ENCODE assay signal across 15 cellular contexts in the genomic region with DNA sequence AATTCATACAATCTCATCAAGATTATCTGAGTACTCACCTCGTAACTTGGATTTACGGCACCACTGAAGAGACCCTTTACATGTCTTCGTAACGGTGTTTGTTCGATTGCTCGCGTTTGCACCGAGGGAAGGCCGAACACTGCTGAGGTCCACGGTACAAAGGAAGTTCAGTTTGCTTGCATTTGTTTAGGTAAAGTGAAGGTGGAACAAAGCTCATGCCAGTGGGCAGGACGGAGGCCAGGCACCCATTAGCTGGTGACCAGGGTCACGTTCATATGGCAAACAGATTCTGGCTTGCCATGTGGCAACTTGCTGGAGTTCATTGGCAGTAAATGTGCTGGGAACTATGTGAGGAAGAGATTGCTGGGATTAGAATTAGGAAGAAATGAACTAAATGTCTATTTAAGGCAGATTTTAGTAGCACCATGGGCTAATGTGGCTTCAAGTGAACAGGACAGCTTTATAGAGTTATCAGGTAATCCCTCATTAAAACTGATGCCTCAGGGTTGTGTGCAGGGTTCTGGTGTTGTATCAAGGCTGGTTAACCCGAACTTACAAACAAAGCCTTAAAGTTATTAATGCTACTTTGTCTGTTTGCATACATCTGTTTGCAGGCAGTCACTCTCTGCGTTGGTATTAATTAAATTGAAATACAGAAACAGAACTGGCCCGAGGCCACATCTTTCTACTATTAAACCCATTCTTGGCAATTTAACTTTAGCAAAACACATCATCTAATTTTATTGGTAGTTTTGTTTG.
A peak's percentile ranks its signal among the peaks of the same experiment; 100 is the strongest.
DNase-seq lines count a peak whose midpoint lies in the region; ATAC-seq and TF ChIP-seq lines count a peak whose summit lies in the region.
"Had no signal": no experiment of that assay in that cellular context is flagged by ENCODE, and none has a peak within 500 bp of the region (broad histone marks: within the 10 kb centered on the region; RNA-seq: fewer than 3 reads in every experiment).

No MANE protein-coding gene starts in this region.

- H3K4ac ChIP-seq in trophoblast cell (ENCODE audit: low read depth, low read length): no peak overlapping the region

- no peak overlapping the region for H2BK120ac ChIP-seq in trophoblast cell (ENCODE audit: insufficient read depth, low read length, poor library complexity)

- H3K9me3 ChIP-seq in Peyer's patch (peaks cover 0 to under 1% (median 0%) of the 10 kb centered on the region in 4 donors), esophagus (ENCODE audit: control insufficient read depth in 2 of 2, insufficient read depth in 1 of 2, low read depth in 1 of 2, low read length in 1 of 2) (no peaks in the 10 kb centered on the region), trophoblast cell (ENCODE audit: insufficient read depth, low read depth, low read length) (peaks cover 4% of the 10 kb centered on the region)

- 76 to 77% methylated on average over 15 of the region's 15 CpGs for WGBS in esophagus, 2 donors
- no CpG with 5 or more reads among the region's 15 CpGs for WGBS in trophoblast cell (ENCODE audit: extremely low coverage, insufficient coverage, insufficient read length)

- H4K8ac ChIP-seq in trophoblast cell (ENCODE audit: low read depth, low read length): no peak overlapping the region

- H3K4me2 ChIP-seq in trophoblast cell (ENCODE audit: low read length): no peak overlapping the region
- H3K4me2 ChIP-seq: GM23338 had no signal

- H2AK5ac ChIP-seq in trophoblast cell (ENCODE audit: low read length): no peak overlapping the region

- H4K12ac ChIP-seq in trophoblast cell (ENCODE audit: low read depth, low read length): no peak overlapping the region

- peak overlapping the region; percentile 30 for H3K23ac ChIP-seq in trophoblast cell (ENCODE audit: low read length)

- no peak overlapping the region for H3K9ac ChIP-seq in trophoblast cell (ENCODE audit: low read length)

- no peak for TF ChIP-seq POLR2A in Peyer's patch (IDR thresholded peaks at IDR 0.05)

- H2BK5ac ChIP-seq in trophoblast cell (ENCODE audit: low read depth, low read length, poor library complexity): no peak overlapping the region

- no peak overlapping the region for H3K14ac ChIP-seq in trophoblast cell (ENCODE audit: low read length)

- H3K27ac ChIP-seq in C4-2B (peak overlapping the region; percentile 75), Peyer's patch (no peak overlapping the region), esophagus (ENCODE audit: low read depth in 2 of 2, low read length in 1 of 2) (peak overlapping the region; percentile 40 to 79), trophoblast cell (ENCODE audit: low read depth, low read length) (no peak overlapping the region)

- H3K27me3 ChIP-seq in Peyer's patch: no peaks in the 10 kb centered on the region
- no peaks in the 10 kb centered on the region for H3K27me3 ChIP-seq in esophagus (ENCODE audit: control insufficient read depth in 1 of 2, insufficient read depth in 2 of 2, low read length in 2 of 2)
- H3K27me3 ChIP-seq in trophoblast cell (ENCODE audit: insufficient read depth, low read length): no peaks in the 10 kb centered on the region

- no peak overlapping the region for H3K27ac Mint-ChIP-seq in activated T-helper 2 cell treated with anti-CD3 and anti-CD28 coated beads, Interferon-gamma antibody, Interleukin-2, Interleukin-4, amounts not matched to agents 10 μg/mL and 5 μg/mL and 100 μg/mL, durations not matched to agents 14 hours and 24 hours and 36 hours
- H3K27ac Mint-ChIP-seq in immature natural killer cell: no peak overlapping the region
- H3K27ac Mint-ChIP-seq: CD8-positive, alpha-beta T cell; GM23338 had no signal

- no peaks in the 10 kb centered on the region for H3K36me3 Mint-ChIP-seq in activated T-helper 2 cell treated with anti-CD3 and anti-CD28 coated beads, Interferon-gamma antibody, Interleukin-2, Interleukin-4, amounts not matched to agents 10 μg/mL and 5 μg/mL and 100 μg/mL, durations not matched to agents 14 hours and 24 hours and 36 hours (ENCODE audit: low read depth)
- H3K36me3 Mint-ChIP-seq in immature natural killer cell: no peaks in the 10 kb centered on the region
- H3K36me3 Mint-ChIP-seq: CD8-positive, alpha-beta T cell had no signal

- no peak overlapping the region for H4K91ac ChIP-seq in trophoblast cell (ENCODE audit: low read depth, low read length)

- H3K9me3 Mint-ChIP-seq in activated T-helper 2 cell treated with anti-CD3 and anti-CD28 coated beads, Interferon-gamma antibody, Interleukin-2, Interleukin-4, amounts not matched to agents 10 μg/mL and 5 μg/mL and 100 μg/mL, durations not matched to agents 14 hours and 24 hours and 36 hours: no peaks in the 10 kb centered on the region
- H3K9me3 Mint-ChIP-seq in immature natural killer cell: no peaks in the 10 kb centered on the region
- H3K9me3 Mint-ChIP-seq: CD8-positive, alpha-beta T cell; GM23338 had no signal

- TF ChIP-seq CTCF in C4-2B (conservative IDR thresholded peaks at IDR 0.05) (no peak), Peyer's patch (IDR thresholded peaks at IDR 0.05) (no peak)

- H3K27me3 Mint-ChIP-seq in activated T-helper 2 cell treated with anti-CD3 and anti-CD28 coated beads, Interferon-gamma antibody, Interleukin-2, Interleukin-4, amounts not matched to agents 10 μg/mL and 5 μg/mL and 100 μg/mL, durations not matched to agents 14 hours and 24 hours and 36 hours (ENCODE audit: low read depth): no peaks in the 10 kb centered on the region
- H3K27me3 Mint-ChIP-seq in immature natural killer cell (ENCODE audit: low read depth in 3 of 3): peaks cover 0 to 3% (median 2%) of the 10 kb centered on the region in 3 donors

- H3K79me2 ChIP-seq in trophoblast cell (ENCODE audit: control insufficient read depth, insufficient read depth, low read length, poor library complexity): no peaks in the 10 kb centered on the region

- H3K36me3 ChIP-seq in Peyer's patch (no peaks in the 10 kb centered on the region), esophagus (ENCODE audit: control insufficient read depth in 2 of 2, insufficient read depth in 2 of 2, low read length in 1 of 2) (no peaks in the 10 kb centered on the region), trophoblast cell (ENCODE audit: control insufficient read depth in 1 of 2, insufficient read depth in 2 of 2, low read length in 2 of 2) (no peaks in the 10 kb centered on the region)

- H3K79me1 ChIP-seq in trophoblast cell (ENCODE audit: low read length): no peaks in the 10 kb centered on the region

- intact Hi-C loops in activated T-helper 2 cell treated with anti-CD3 and anti-CD28 coated beads, Interferon-gamma antibody, Interleukin-2, Interleukin-4, amounts not matched to agents 10 μg/mL and 5 μg/mL and 100 μg/mL, durations not matched to agents 14 hours and 24 hours and 36 hours (cut with micrococcal nuclease): no loop called here

- H3K18ac ChIP-seq in trophoblast cell (ENCODE audit: low read length): no peak overlapping the region

- H2AFZ ChIP-seq in trophoblast cell (ENCODE audit: insufficient read depth, low read length, poor library complexity): no peak overlapping the region
- H2AFZ ChIP-seq: GM23338 had no signal

- ATAC-seq in left lobe of liver: no peak
- ATAC-seq: CD8-positive, alpha-beta T cell; GM23338; K562 had no signal

- H3K4me3 ChIP-seq in Peyer's patch (no peak overlapping the region), esophagus (ENCODE audit: low read depth in 1 of 2, low read length in 2 of 2) (no peak overlapping the region), trophoblast cell (ENCODE audit: low read depth, low read length) (peak overlapping the region; percentile 43)
- H3K4me3 ChIP-seq: GM23338, K562 had no signal

- peaks cover 0 to under 1% (median 0%) of the 10 kb centered on the region in 4 donors for H3K4me1 ChIP-seq in Peyer's patch
- H3K4me1 ChIP-seq in esophagus (ENCODE audit: control insufficient read depth in 2 of 2, insufficient read depth in 2 of 2, low read length in 1 of 2): peaks cover 24 to 46% of the 10 kb centered on the region in 2 donors
- peaks cover 0 to 4% of the 10 kb centered on the region in 2 experiments for H3K4me1 ChIP-seq in trophoblast cell (ENCODE audit: control insufficient read depth in 1 of 2, insufficient read depth in 2 of 2, low read length in 2 of 2)

- no peak overlapping the region for H2BK12ac ChIP-seq in trophoblast cell (ENCODE audit: low read length)

- H3K4me1 Mint-ChIP-seq in activated T-helper 2 cell treated with anti-CD3 and anti-CD28 coated beads, Interferon-gamma antibody, Interleukin-2, Interleukin-4, amounts not matched to agents 10 μg/mL and 5 μg/mL and 100 μg/mL, durations not matched to agents 14 hours and 24 hours and 36 hours (ENCODE audit: low read depth): no peaks in the 10 kb centered on the region
- H3K4me1 Mint-ChIP-seq in immature natural killer cell: no peaks in the 10 kb centered on the region

- H3K4me3 Mint-ChIP-seq in activated T-helper 2 cell treated with anti-CD3 and anti-CD28 coated beads, Interferon-gamma antibody, Interleukin-2, Interleukin-4, amounts not matched to agents 10 μg/mL and 5 μg/mL and 100 μg/mL, durations not matched to agents 14 hours and 24 hours and 36 hours (ENCODE audit: low read depth): no peak overlapping the region
- no peak overlapping the region for H3K4me3 Mint-ChIP-seq in immature natural killer cell
- H3K4me3 Mint-ChIP-seq: CD8-positive, alpha-beta T cell; GM23338 had no signal

- DNase-seq in Peyer's patch (peak in 2 of 3 donors; percentile 5 to 12), trophoblast cell (no peak), immature natural killer cell (no peak), left lobe of liver (ENCODE audit: low spot score) (no peak), COLO829 (ENCODE audit: low spot score) (no peak)
- no peak for DNase-seq in activated T-helper 2 cell treated with anti-CD3 and anti-CD28 coated beads, Interferon-gamma antibody, Interleukin-2, Interleukin-4, amounts not matched to agents 10 μg/mL and 5 μg/mL and 100 μg/mL, durations not matched to agents 14 hours and 24 hours and 36 hours (ENCODE audit: low spot score)
- DNase-seq: ACHN; CD8-positive, alpha-beta T cell; NCI-H1092 treated with DMSO at 0.1 percent for 48 hours; NCI-H1694 treated with DMSO at 0.1 percent for 48 hours; NCI-H2171 treated with DMSO at 0.1 percent for 48 hours had no signal

Comparison
In these comparisons a context has a peak if more than half of its experiments do, and no peak if none do; other contexts are left out.
1. H3K27ac ChIP-seq: peak in C4-2B (single experiment) and esophagus (2 of 2); none in Peyer's patch (0 of 4) and trophoblast cell (single experiment).
2. DNase-seq: peak in Peyer's patch (2 of 3); none in trophoblast cell (0 of 2), activated T-helper 2 cell treated with anti-CD3 and anti-CD28 coated beads, Interferon-gamma antibody, Interleukin-2, Interleukin-4, amounts not matched to agents 10 μg/mL and 5 μg/mL and 100 μg/mL, durations not matched to agents 14 hours and 24 hours and 36 hours (single experiment), immature natural killer cell (0 of 3), left lobe of liver (single experiment) and COLO829 (single experiment).